ENCODE assay signal across 26 cellular contexts in the genomic region with DNA sequence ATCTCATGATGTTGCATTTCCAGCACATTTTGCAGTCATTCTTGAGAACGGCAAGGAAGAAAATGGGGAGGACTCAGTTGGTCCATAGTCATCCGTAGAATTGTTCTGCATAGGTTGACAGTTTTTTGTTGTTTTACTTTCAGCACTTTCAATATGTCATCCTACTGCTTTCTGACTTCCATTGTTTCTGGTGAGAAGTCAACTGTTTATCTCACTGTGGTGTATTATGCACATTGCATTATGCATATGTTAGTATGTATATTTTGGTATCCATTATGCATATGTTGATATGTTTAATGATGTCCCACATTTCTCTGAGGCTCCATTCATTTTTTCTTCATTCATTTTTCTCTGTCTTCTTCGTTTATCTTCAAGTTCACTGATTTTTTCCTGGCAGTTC. TPM values are rescaled to one million over a fixed set of nuclear protein-coding genes. Genes with fewer than 3 reads are reported as not detected.
"Had no signal": no experiment of that assay in that cellular context is flagged by ENCODE, and none has a peak within 500 bp of the region (broad histone marks: within the 10 kb centered on the region; RNA-seq: fewer than 3 reads in every experiment).

No MANE protein-coding gene starts in this region.

- H3K4me1 ChIP-seq: left ventricle myocardium inferior, right atrium auricular region, stomach, testis, thyroid gland, transverse colon, upper lobe of right lung, uterus had no signal

- H3K27ac Mint-ChIP-seq: memory B cell; naive thymus-derived CD4-positive, alpha-beta T cell; natural killer cell treated with Interleukin-12 subunit alpha and Interleukin-12 subunit beta and Interleukin-15 and Interleukin-18, amount 100 ng/mL, for 72 hours; progenitor cell of endocrine pancreas; stimulated activated naive B cell treated with anti-CD40 and anti-IgM and Interleukin-4, amounts not matched to agents 10 μg/mL and 1 μg/mL and 100 μg/mL, for 72 hours had no signal

- H3K36me3 ChIP-seq: left ventricle myocardium inferior, ovary, right atrium auricular region, stomach, thyroid gland, transverse colon, upper lobe of right lung, uterus had no signal

- H3K4me3 Mint-ChIP-seq: memory B cell; naive thymus-derived CD4-positive, alpha-beta T cell; natural killer cell treated with Interleukin-12 subunit alpha and Interleukin-12 subunit beta and Interleukin-15 and Interleukin-18, amount 100 ng/mL, for 72 hours; stimulated activated naive B cell treated with anti-CD40 and anti-IgM and Interleukin-4, amounts not matched to agents 10 μg/mL and 1 μg/mL and 100 μg/mL, for 72 hours had no signal

- H3K9me3 ChIP-seq: mucosa of descending colon, ovary, right atrium auricular region, testis, thyroid gland, transverse colon, upper lobe of right lung, uterus had no signal

- H3K27me3 Mint-ChIP-seq: progenitor cell of endocrine pancreas; stimulated activated naive B cell treated with anti-CD40 and anti-IgM and Interleukin-4, amounts not matched to agents 10 μg/mL and 1 μg/mL and 100 μg/mL, for 72 hours had no signal

- DNase-seq: islet precursor cell; left ventricle myocardium inferior; midbrain; mucosa of descending colon; naive thymus-derived CD4-positive, alpha-beta T cell; ovary; stimulated activated CD4-positive, alpha-beta T cell treated with anti-CD3 and anti-CD28 coated beads, Interleukin-12 subunit alpha, Interleukin-12 subunit beta, amount 100 ng/mL, for 4 hours; stimulated activated CD4-positive, alpha-beta T cell treated with anti-CD3 and anti-CD28 coated beads, Interleukin-15, amount 100 ng/mL, for 24 hours; stimulated activated CD4-positive, alpha-beta T cell treated with anti-CD3 and anti-CD28 coated beads, Interleukin-2, amount 100 ng/mL, for 24 hours; stimulated activated CD4-positive, alpha-beta T cell treated with anti-CD3 and anti-CD28 coated beads, Interleukin-4, amount 100 ng/mL, for 1 hour; stimulated activated naive B cell treated with anti-CD40 and anti-IgM and Interleukin-4, amounts not matched to agents 10 μg/mL and 1 μg/mL and 100 μg/mL, for 72 hours; stimulated activated naive CD8-positive, alpha-beta T cell treated with anti-CD3 and anti-CD28 coated beads, Interleukin-15, Interleukin-2, amounts not matched to agents 100 U/mL and 50 U/mL, for 24 hours; stomach; testis; thyroid gland; transverse colon; upper lobe of right lung; uterus had no signal

- H3K36me3 Mint-ChIP-seq: memory B cell; naive thymus-derived CD4-positive, alpha-beta T cell; stimulated activated naive B cell treated with anti-CD40 and anti-IgM and Interleukin-4, amounts not matched to agents 10 μg/mL and 1 μg/mL and 100 μg/mL, for 72 hours had no signal

- H3K27ac ChIP-seq: left ventricle myocardium inferior, ovary, right atrium auricular region, skin epidermis, stomach, testis, thyroid gland, transverse colon, upper lobe of right lung, uterus had no signal

- H3K4me3 ChIP-seq: left ventricle myocardium inferior, lung, mucosa of descending colon, ovary, right atrium auricular region, skin epidermis, stomach, testis, thyroid gland, transverse colon, upper lobe of right lung, uterus had no signal

- H3K27me3 ChIP-seq: ovary, right atrium auricular region, stomach, testis, thyroid gland, transverse colon, upper lobe of right lung, uterus had no signal

- ATAC-seq: mucosa of descending colon; naive thymus-derived CD4-positive, alpha-beta T cell; natural killer cell treated with Interleukin-12 subunit alpha and Interleukin-12 subunit beta and Interleukin-15 and Interleukin-18, amount 100 ng/mL, for 72 hours; sciatic nerve; stimulated activated naive B cell treated with anti-CD40 and anti-IgM and Interleukin-4, amounts not matched to agents 10 μg/mL and 1 μg/mL and 100 μg/mL, for 72 hours; stimulated activated naive CD8-positive, alpha-beta T cell treated with anti-CD3 and anti-CD28 coated beads, Interleukin-15, Interleukin-2, amounts not matched to agents 100 U/mL and 50 U/mL, for 24 hours; upper lobe of right lung had no signal

RNA-seq across cellular contexts. Expression of gene ADAMTS16, which starts 10.5 kb away (rescaled TPM):
- total RNA-seq: left ventricle myocardium inferior; naive thymus-derived CD4-positive, alpha-beta T cell; natural killer cell treated with Interleukin-12 subunit alpha and Interleukin-12 subunit beta and Interleukin-15 and Interleukin-18, amount 100 ng/mL, for 72 hours; pulmonary artery endothelial cell; right atrium auricular region had no signal
- polyA plus RNA-seq: lung; naive thymus-derived CD4-positive, alpha-beta T cell; stomach had no signal
